ENCODE assay signal across 8 cellular contexts in the genomic region with DNA sequence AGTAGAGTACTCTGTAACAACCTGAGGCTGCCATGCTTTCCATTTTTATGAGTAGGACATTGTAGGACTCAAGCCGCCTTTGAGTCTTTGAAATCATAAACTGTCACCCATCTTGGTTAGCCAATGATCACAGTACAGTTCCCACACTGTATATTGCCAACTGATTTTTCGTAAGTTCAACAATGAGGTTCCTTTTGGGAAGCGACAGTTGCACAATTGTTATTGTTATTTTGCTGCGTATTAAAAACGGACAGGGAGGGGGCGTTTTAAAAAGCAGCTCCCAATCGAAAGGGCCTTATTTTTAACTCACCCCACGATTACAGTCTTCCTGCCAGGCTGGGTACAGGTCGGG. TPM values are rescaled to one million over a fixed set of nuclear protein-coding genes. Genes with fewer than 3 reads are reported as not detected.
A peak's percentile ranks its signal among the peaks of the same experiment; 100 is the strongest.
DNase-seq lines count a peak whose midpoint lies in the region; ATAC-seq and TF ChIP-seq lines count a peak whose summit lies in the region.

No MANE protein-coding gene starts in this region.

- H3K36me3 ChIP-seq in GM06990 (ENCODE audit: control insufficient read depth, insufficient read depth, low read length) = no peaks in the 10 kb centered on the region
- no peaks in the 10 kb centered on the region for H3K36me3 ChIP-seq in mucosa of stomach (ENCODE audit: control insufficient read depth, insufficient read depth, low read length)

- H3K4me3 ChIP-seq in GM06990 (replicated peaks; ENCODE audit: low read depth, low read length) (peak overlapping the region; percentile 84), NB4 (ENCODE audit: low read depth, low read length) (peak overlapping the region; percentile 69), dorsolateral prefrontal cortex (peak overlapping the region; percentile 54 to 98 (median 87)), mucosa of stomach (ENCODE audit: low read length) (peak overlapping the region; percentile 82)

- peaks cover 14% of the 10 kb centered on the region for H3K4me1 ChIP-seq in mucosa of stomach (ENCODE audit: control insufficient read depth, insufficient read depth, low read length)

- peak overlapping the region; percentile 76 for H3K9ac ChIP-seq in mucosa of stomach (ENCODE audit: low read length)

- H3K27ac ChIP-seq in dorsolateral prefrontal cortex = peak overlapping the region; percentile 75 to 99 (median 97)

- ATAC-seq in HG02973 (IDR thresholded peaks at IDR 0.05; ENCODE audit: unreplicated experiment) = no peak

- TF ChIP-seq POLR2A in NB4 (IDR thresholded peaks at IDR 0.05; ENCODE audit: extremely low read depth, insufficient read length) = no peak

- TF ChIP-seq CTCF in GM06990 (IDR thresholded peaks at IDR 0.05; ENCODE audit: insufficient read depth, low read length, poor library complexity, severe bottlenecking) = no peak
- TF ChIP-seq CTCF in NB4 (IDR thresholded peaks at IDR 0.05; ENCODE audit: low read depth, low read length) = no peak
- no peak for TF ChIP-seq CTCF in dorsolateral prefrontal cortex (IDR thresholded peaks at IDR 0.05 in 54 of 56, conservative IDR thresholded peaks at IDR 0.05 in 2 of 56; ENCODE audit: low read depth in 1 of 56, partially characterized antibody in 56 of 56)

- H3K9me3 ChIP-seq in mucosa of stomach (ENCODE audit: control insufficient read depth, low read length) = no peaks in the 10 kb centered on the region

- H3K27me3 ChIP-seq in GM06990 (replicated peaks; ENCODE audit: control insufficient read depth, insufficient read depth, low read length) (no peaks in the 10 kb centered on the region), dorsolateral prefrontal cortex (no peaks in the 10 kb centered on the region), mucosa of stomach (ENCODE audit: control insufficient read depth, insufficient read depth, low read length) (no peaks in the 10 kb centered on the region)

- intact Hi-C loops in dorsolateral prefrontal cortex (cut with DNase I) = loop anchor here (5.0 to 10.0 kb wide), 4 partner anchors 61 to 581 kb away; partner anchors contain the start of genes POMP (in 2 of the 2) and PAN3 (in 1 of the 2)

- DNase-seq in GM06990 (ENCODE audit: extremely low read depth, insufficient read length) = no peak
- DNase-seq in NB4 (ENCODE audit: low read depth) = peak; percentile 54
- no peak for DNase-seq in dorsolateral prefrontal cortex
- no peak for DNase-seq in UCSD-AML1 (lab: John Stamatoyannopoulos, UW; ENCODE audit: unreplicated experiment)
- no peak for DNase-seq in NCI-H2171 (lab: John Stamatoyannopoulos, UW)
- DNase-seq in DMS53 treated with DMSO at 0.1 percent for 48 hours (lab: John Stamatoyannopoulos, UW; ENCODE audit: unreplicated experiment) = no peak

RNA-seq across cellular contexts. Expression of gene SLC46A3, which starts 0.6 kb away (rescaled TPM):
- total RNA-seq in dorsolateral prefrontal cortex = 10 to 100 TPM in 117 of 120 experiments, 1 to 10 TPM in 3; 8.6 to 20.2 (median 13.7) TPM

RNA-seq across cellular contexts. Expression of gene POMP, which starts 59.2 kb away (rescaled TPM):
- 10 to 100 TPM; 39.7 to 71.0 (median 58.2) TPM for total RNA-seq in dorsolateral prefrontal cortex
